ENCODE assay signal across 17 cellular contexts in the genomic region with DNA sequence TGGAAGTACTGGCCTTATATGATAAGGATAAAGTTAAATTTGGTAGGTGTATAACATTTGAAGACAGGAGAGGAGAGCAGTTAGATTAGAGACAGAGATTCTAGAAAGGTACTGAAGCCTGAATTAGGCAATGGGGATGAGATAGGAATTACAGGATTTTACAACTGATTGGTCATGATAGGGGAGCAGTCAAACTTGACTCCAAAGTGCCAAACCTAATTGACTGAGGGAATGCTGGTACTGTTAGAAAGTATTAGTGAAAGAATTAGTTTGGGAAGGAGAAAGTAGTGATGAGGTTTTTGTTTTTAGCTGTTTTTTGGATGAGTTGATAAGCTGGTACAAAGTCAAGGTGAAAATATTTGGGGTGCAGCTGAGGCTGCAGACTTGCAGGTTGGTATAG. TPM values are rescaled to one million over a fixed set of nuclear protein-coding genes. Genes with fewer than 3 reads are reported as not detected.
DNase-seq lines count a peak whose midpoint lies in the region; ATAC-seq and TF ChIP-seq lines count a peak whose summit lies in the region.
"Had no signal": no experiment of that assay in that cellular context is flagged by ENCODE, and none has a peak within 500 bp of the region (broad histone marks: within the 10 kb centered on the region; RNA-seq: fewer than 3 reads in every experiment).

No MANE protein-coding gene starts in this region.

- POLR2A ChIA-PET in Panc1 (lab: Charles Lee): no interaction called here

- no peak for ATAC-seq in stimulated activated naive CD8-positive, alpha-beta T cell treated with anti-CD3 and anti-CD28 coated beads, Interleukin-15, Interleukin-2, amounts not matched to agents 100 U/mL and 50 U/mL, for 24 hours
- ATAC-seq in Panc1 (no peak), GM21423 (IDR thresholded peaks at IDR 0.05; ENCODE audit: unreplicated experiment) (no peak)
- ATAC-seq: Right ventricle myocardium inferior had no signal

- H3K27ac ChIP-seq in Panc1 (ENCODE audit: low read length): peak overlapping the region; percentile 26; the same call in 1 of the 2 replicates
- H3K27ac ChIP-seq: SJSA1 had no signal

- no peaks in the 10 kb centered on the region for H3K27me3 Mint-ChIP-seq in stimulated activated naive CD8-positive, alpha-beta T cell treated with anti-CD3 and anti-CD28 coated beads, Interleukin-15, Interleukin-2, amounts not matched to agents 100 ng/mL and 50 ng/mL, for 24 hours
- H3K27me3 Mint-ChIP-seq in endothelial cell (ENCODE audit: unreplicated experiment) (no peaks in the 10 kb centered on the region), Calu3 (ENCODE audit: unreplicated experiment) (no peaks in the 10 kb centered on the region)

- peak overlapping the region; percentile 2 for H3K27ac Mint-ChIP-seq in stimulated activated naive CD8-positive, alpha-beta T cell treated with anti-CD3 and anti-CD28 coated beads, Interleukin-15, Interleukin-2, amounts not matched to agents 100 ng/mL and 50 ng/mL, for 24 hours
- H3K27ac Mint-ChIP-seq in endothelial cell (ENCODE audit: unreplicated experiment) (peak overlapping the region; percentile 5), Calu3 (ENCODE audit: unreplicated experiment) (no peak overlapping the region)

- TF ChIP-seq CTCF in Panc1 (IDR thresholded peaks at IDR 0.05) (no peak), endothelial cell (IDR thresholded peaks at IDR 0.05; ENCODE audit: unreplicated experiment) (no peak), Calu3 (IDR thresholded peaks at IDR 0.05; ENCODE audit: unreplicated experiment) (no peak)

- BruUV-seq in Panc1 (replicated peaks; lab: Mats Ljungman, UMichigan) (no TSS peak), Calu3 (replicated peaks; lab: Mats Ljungman, UMichigan) (no TSS peak)

- H3K36me3 ChIP-seq in Panc1 (ENCODE audit: control insufficient read depth, insufficient read depth, low read length): no peaks in the 10 kb centered on the region; the same call in 1 of the 2 replicates

- DNase-seq in stimulated activated naive CD8-positive, alpha-beta T cell treated with anti-CD3 and anti-CD28 coated beads, Interleukin-15, Interleukin-2, amounts not matched to agents 100 U/mL and 50 U/mL, for 24 hours: no peak
- DNase-seq in Panc1 (ENCODE audit: low read depth, low spot score) (no peak), endothelial cell (ENCODE audit: low spot score) (no peak), hypothalamus (lab: John Stamatoyannopoulos, UW) (no peak), NCI-H187 (lab: John Stamatoyannopoulos, UW) (no peak), Calu3 (no peak)
- DNase-seq: Caco-2, DND-41, NCI-H1092, NCI-H2081 treated with DMSO at 0.1 percent for 48 hours, NCI-H2171 treated with DMSO at 0.1 percent for 48 hours, NCI-H524 treated with DMSO at 0.1 percent for 48 hours, NCI-H82 had no signal

- H3K9me3 Mint-ChIP-seq in stimulated activated naive CD8-positive, alpha-beta T cell treated with anti-CD3 and anti-CD28 coated beads, Interleukin-15, Interleukin-2, amounts not matched to agents 100 ng/mL and 50 ng/mL, for 24 hours: no peaks in the 10 kb centered on the region
- H3K9me3 Mint-ChIP-seq in endothelial cell (ENCODE audit: unreplicated experiment) (no peaks in the 10 kb centered on the region), Calu3 (ENCODE audit: low read depth, unreplicated experiment) (no peaks in the 10 kb centered on the region)

- no peaks in the 10 kb centered on the region for H3K9me3 ChIP-seq in Panc1 (ENCODE audit: control insufficient read depth, insufficient read depth, low read depth, low read length)
- H3K9me3 ChIP-seq: Caco-2, SJSA1 had no signal

- no peaks in the 10 kb centered on the region for H3K27me3 ChIP-seq in Panc1 (ENCODE audit: control insufficient read depth, insufficient read depth, low read length)
- H3K27me3 ChIP-seq: SJSA1 had no signal

- no peak overlapping the region for H3K4me3 ChIP-seq in Panc1 (ENCODE audit: low read depth in 2 of 2, low read length in 2 of 2)
- H3K4me3 ChIP-seq: SJSA1 had no signal

- peaks cover 60% of the 10 kb centered on the region for H3K4me1 ChIP-seq in Panc1 (ENCODE audit: control insufficient read depth, insufficient read depth, low read length)
- H3K4me1 ChIP-seq: SJSA1 had no signal

- in situ Hi-C loops in Panc1 (cut with HindIII; ENCODE audit: low pct_unique_long_range_greater_than_20kb, low sequenced_read_pairs): no loop called here

- intact Hi-C loops in Panc1 (cut with micrococcal nuclease; ENCODE audit: unreplicated experiment): no loop called here
- intact Hi-C loops in Calu3 (cut with micrococcal nuclease; ENCODE audit: unreplicated experiment): loop anchor here (2.0 kb wide), 1 partner anchor 15 kb away; no protein-coding TSS in a partner anchor

- H3K4me3 Mint-ChIP-seq in stimulated activated naive CD8-positive, alpha-beta T cell treated with anti-CD3 and anti-CD28 coated beads, Interleukin-15, Interleukin-2, amounts not matched to agents 100 ng/mL and 50 ng/mL, for 24 hours: no peak overlapping the region
- H3K4me3 Mint-ChIP-seq in endothelial cell (ENCODE audit: unreplicated experiment): no peak overlapping the region
- no peak overlapping the region for H3K4me3 Mint-ChIP-seq in Calu3 (ENCODE audit: low read depth, unreplicated experiment)

- H3K4me1 Mint-ChIP-seq in stimulated activated naive CD8-positive, alpha-beta T cell treated with anti-CD3 and anti-CD28 coated beads, Interleukin-15, Interleukin-2, amounts not matched to agents 100 ng/mL and 50 ng/mL, for 24 hours (ENCODE audit: low read depth): peaks cover 45% of the 10 kb centered on the region
- H3K4me1 Mint-ChIP-seq in endothelial cell (ENCODE audit: unreplicated experiment) (peaks cover 41% of the 10 kb centered on the region), Calu3 (ENCODE audit: low read depth, unreplicated experiment) (peaks cover 12% of the 10 kb centered on the region)

- peaks cover 30% of the 10 kb centered on the region for H3K36me3 Mint-ChIP-seq in stimulated activated naive CD8-positive, alpha-beta T cell treated with anti-CD3 and anti-CD28 coated beads, Interleukin-15, Interleukin-2, amounts not matched to agents 100 ng/mL and 50 ng/mL, for 24 hours (ENCODE audit: low read depth)
- no peaks in the 10 kb centered on the region for H3K36me3 Mint-ChIP-seq in endothelial cell (ENCODE audit: low read depth, unreplicated experiment)
- H3K36me3 Mint-ChIP-seq in Calu3 (ENCODE audit: insufficient read depth, unreplicated experiment): no peaks in the 10 kb centered on the region

- CTCF ChIA-PET in Panc1 (lab: Charles Lee): interaction anchor here (0.6 to 0.8 kb wide), 2 partner anchors 65 to 217 kb away, joined by 3 to 6 read pairs; no protein-coding TSS in a partner anchor
- CTCF ChIA-PET in Calu3 (lab: Charles Lee): no interaction called here

RNA-seq across cellular contexts. Expression of a gene that starts 22.2 kb away (rescaled TPM):
- total RNA-seq in Panc1 (2021; ENCODE audit: unreplicated experiment) (43.1 TPM), endothelial cell (ENCODE audit: unreplicated experiment) (38.8 TPM), Calu3 (2022) (40.9 and 49.7 TPM in 2 replicates)
- 16.4 TPM for polyA plus RNA-seq in Panc1 (2012; ENCODE audit: insufficient read length)
